In genomic region chr15:68227806-68228142, GRCh38 we compare ENCODE assay signal across 9 cellular contexts. TPM values are rescaled to one million over a fixed set of nuclear protein-coding genes. Genes with fewer than 3 reads are reported as not detected.
A peak's percentile ranks its signal among the peaks of the same experiment; 100 is the strongest.
DNase-seq lines count a peak whose midpoint lies in the region; ATAC-seq and TF ChIP-seq lines count a peak whose summit lies in the region.
"Had no signal": no experiment of that assay in that cellular context is flagged by ENCODE, and none has a peak within 500 bp of the region (broad histone marks: within the 10 kb centered on the region; RNA-seq: fewer than 3 reads in every experiment).

No MANE protein-coding gene starts in this region.

- intact Hi-C loops in PC-3 (cut with micrococcal nuclease) (no loop called here), posterior vena cava (cut with DNase I) (no loop called here)

- H3K36me3 ChIP-seq in GM23248 (ENCODE audit: low read depth) (no peaks in the 10 kb centered on the region), PC-3 (ENCODE audit: low read depth, low read length) (no peaks in the 10 kb centered on the region)

- H3K27me3 ChIP-seq in GM23248 (replicated peaks; ENCODE audit: insufficient read depth) (no peaks in the 10 kb centered on the region), PC-3 (ENCODE audit: low read length) (no peaks in the 10 kb centered on the region)

- POLR2A ChIA-PET in PC-3 (lab: Charles Lee; ENCODE audit: unreplicated experiment): no interaction called here

- H3K36me3 Mint-ChIP-seq in endothelial cell (ENCODE audit: low read depth, unreplicated experiment): no peaks in the 10 kb centered on the region

- H3K4me3 Mint-ChIP-seq in endothelial cell (ENCODE audit: unreplicated experiment): peak overlapping the region; percentile 69

- H2AFZ ChIP-seq in GM23248 (no peak overlapping the region), PC-3 (ENCODE audit: low read length) (no peak overlapping the region)

- H3K4me1 ChIP-seq in GM23248 (ENCODE audit: insufficient read depth) (peaks cover 6% of the 10 kb centered on the region; the same call in 1 of the 2 replicates), PC-3 (ENCODE audit: insufficient read depth, low read length) (peaks cover 16% of the 10 kb centered on the region)

- no peak for ATAC-seq in PC-3
- ATAC-seq in GM18502 (IDR thresholded peaks at IDR 0.05; ENCODE audit: poor library complexity, unreplicated experiment): no peak
- ATAC-seq in HG03175 (IDR thresholded peaks at IDR 0.05; ENCODE audit: unreplicated experiment): no peak
- ATAC-seq in HG03342 (IDR thresholded peaks at IDR 0.05; ENCODE audit: unreplicated experiment): no peak
- no peak for ATAC-seq in HG02852 (IDR thresholded peaks at IDR 0.05; ENCODE audit: unreplicated experiment)

- BruUV-seq in PC-3 (replicated peaks; lab: Mats Ljungman, UMichigan): no TSS peak

- peak overlapping the region; percentile 85 for H3K4me2 ChIP-seq in GM23248 (ENCODE audit: unreplicated experiment)
- peak overlapping the region; percentile 93 for H3K4me2 ChIP-seq in PC-3 (ENCODE audit: low read length)

- H3K9me2 ChIP-seq in GM23248 (ENCODE audit: insufficient read depth) (no peaks in the 10 kb centered on the region), PC-3 (replicated peaks; ENCODE audit: low read length) (no peaks in the 10 kb centered on the region)

- peaks cover 63% of the 10 kb centered on the region for H3K79me2 ChIP-seq in GM23248 (ENCODE audit: insufficient read depth)
- peaks cover 65% of the 10 kb centered on the region for H3K79me2 ChIP-seq in PC-3 (ENCODE audit: low read length)

- H3K4me3 ChIP-seq in GM23248: peak overlapping the region; percentile 80; the same call in 1 of the 2 replicates
- peak overlapping the region; percentile 90 for H3K4me3 ChIP-seq in PC-3 (ENCODE audit: low read length)

- no peaks in the 10 kb centered on the region for H3K9me3 Mint-ChIP-seq in endothelial cell (ENCODE audit: unreplicated experiment)

- H3F3A ChIP-seq in GM23248 (ENCODE audit: insufficient read depth): no peaks in the 10 kb centered on the region
- no peaks in the 10 kb centered on the region for H3F3A ChIP-seq in PC-3 (ENCODE audit: low read length, unreplicated experiment)

- peaks cover 18% of the 10 kb centered on the region for H3K4me1 Mint-ChIP-seq in endothelial cell (ENCODE audit: unreplicated experiment)

- TF ChIP-seq CTCF in PC-3 (conservative IDR thresholded peaks at IDR 0.05; ENCODE audit: low read depth, low read length) (no peak), endothelial cell (IDR thresholded peaks at IDR 0.05; ENCODE audit: unreplicated experiment) (no peak)

- H3K27me3 Mint-ChIP-seq in endothelial cell (ENCODE audit: unreplicated experiment): peaks cover 16% of the 10 kb centered on the region

- H3K27ac Mint-ChIP-seq in endothelial cell (ENCODE audit: unreplicated experiment): no peak overlapping the region

- no peak overlapping the region for H3K27ac ChIP-seq in GM23248
- H3K27ac ChIP-seq in PC-3 (ENCODE audit: low read length): no peak overlapping the region

- H4K20me1 ChIP-seq in GM23248 (ENCODE audit: insufficient read depth): no peaks in the 10 kb centered on the region
- 0 out of 2 replicates have a peak, but pooled peaks cover 19% of the 10 kb centered on the region for H4K20me1 ChIP-seq in PC-3 (ENCODE audit: low read length)

- DNase-seq in GM23248 (no peak), PC-3 (no peak), endothelial cell (ENCODE audit: low spot score) (no peak), posterior vena cava (ENCODE audit: low spot score) (peak; percentile 35)
- DNase-seq: NCI-H774 had no signal

- CTCF ChIA-PET in PC-3 (lab: Charles Lee): no interaction called here

- H3K9ac ChIP-seq in GM23248 (no peak overlapping the region), PC-3 (ENCODE audit: low read length) (peak overlapping the region; percentile 98; the same call in 1 of the 2 replicates)

- in situ Hi-C loops in GM23248 (cut with MboI): no loop called here

- H3K9me3 ChIP-seq in GM23248 (ENCODE audit: low read depth) (no peaks in the 10 kb centered on the region), PC-3 (ENCODE audit: low read length) (no peaks in the 10 kb centered on the region)

- 95 to 98% methylated on average over 7 of the region's 7 CpGs for WGBS in GM23248 (ENCODE audit: low coverage in 1 of 2, low lambda C conversion rate in 2 of 2, missing lambda C conversion rate in 2 of 2), 2 experiments

RNA-seq across cellular contexts. Expression of gene CLN6, which starts 1.8 kb away (rescaled TPM):
- total RNA-seq in GM23248 (2014; rRNA removed; shearing (Covaris generic)): 12.3 and 17.4 TPM in 2 replicates
- 3.8 TPM in 2 replicates for polyA plus RNA-seq in GM23248 (2016; fragmentation: Nextera tagmentation; extraction: Ambion mirVana)
- 33.4 and 42.2 TPM in 2 replicates for total RNA-seq in PC-3 (2014; rRNA removed)
- 42.1 TPM for total RNA-seq in endothelial cell (ENCODE audit: unreplicated experiment)
- total RNA-seq in posterior vena cava: 10 to 100 TPM; 14.9 TPM

RNA-seq across cellular contexts. Expression of gene CALML4, which starts 22.6 kb away (rescaled TPM):
- total RNA-seq in GM23248 (2014; rRNA removed; shearing (Covaris generic)): 0.51 and 2.4 TPM in 2 replicates
- 0.54 and 1.1 TPM in 2 replicates for polyA plus RNA-seq in GM23248 (2016; fragmentation: Nextera tagmentation; extraction: Ambion mirVana)
- 4.5 and 4.8 TPM in 2 replicates for total RNA-seq in PC-3 (2014; rRNA removed)
- total RNA-seq in endothelial cell (ENCODE audit: unreplicated experiment): 11.0 TPM
- 1 to 10 TPM; 5.7 to 8.4 TPM for total RNA-seq in posterior vena cava

RNA-seq across cellular contexts. Expression of gene FEM1B, which starts 49.8 kb away (rescaled TPM):
- total RNA-seq in GM23248 (2014; rRNA removed; shearing (Covaris generic)): 33.9 and 36.2 TPM in 2 replicates
- polyA plus RNA-seq in GM23248 (2016; fragmentation: Nextera tagmentation; extraction: Ambion mirVana): 15.7 and 16.0 TPM in 2 replicates
- total RNA-seq in PC-3 (2014; rRNA removed) (19.4 and 22.1 TPM in 2 replicates), endothelial cell (ENCODE audit: unreplicated experiment) (47.8 TPM), posterior vena cava (100 to 1,000 TPM in 1 of 2 donors, 10 to 100 TPM in 1; 98.5 to 138 TPM)
